ENCODE assay signal across 8 cellular contexts in the genomic region with DNA sequence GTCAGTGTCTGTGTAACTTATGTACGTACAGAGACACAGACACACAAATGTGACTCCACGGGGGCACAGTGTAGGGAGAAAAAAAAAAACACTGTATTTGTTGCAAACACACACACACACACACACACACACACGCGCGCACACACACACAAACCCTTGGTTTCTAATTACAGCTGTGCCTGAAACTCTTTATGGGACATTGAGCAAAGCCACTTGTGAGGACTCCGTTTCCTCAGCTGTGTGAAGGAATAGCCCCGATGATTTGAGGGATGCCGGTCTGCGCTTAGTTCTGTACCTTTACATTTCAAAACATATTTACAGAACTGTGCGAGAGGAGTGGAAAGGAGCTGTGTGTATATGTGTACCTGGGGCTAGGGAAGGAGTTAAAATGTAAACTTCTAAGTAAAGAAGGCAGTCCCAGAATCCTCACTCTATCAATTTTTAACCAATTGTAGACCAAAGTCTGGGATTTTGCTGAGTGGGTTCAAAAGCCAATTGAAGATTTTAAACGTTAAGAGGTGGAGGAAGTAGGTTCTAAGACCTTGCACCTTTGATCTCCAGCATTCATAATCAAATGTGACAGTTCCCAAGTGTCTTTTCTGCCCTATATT. TPM values are rescaled to one million over a fixed set of nuclear protein-coding genes. Genes with fewer than 3 reads are reported as not detected.
DNase-seq lines count a peak whose midpoint lies in the region; ATAC-seq and TF ChIP-seq lines count a peak whose summit lies in the region.

No MANE protein-coding gene starts in this region.

- TF ChIP-seq CTCF in activated B cell treated with CpG ODN at 0.5 μM for 24 hours (IDR thresholded peaks at IDR 0.05) (no peak), hepatocyte (IDR thresholded peaks at IDR 0.05; ENCODE audit: poor library complexity) (no peak), WERI-Rb-1 (IDR thresholded peaks at IDR 0.05; ENCODE audit: low read depth, low read length) (no peak)

- H3K9me3 ChIP-seq in HUES64 (ENCODE audit: insufficient read depth, low read depth, low read length) = no peaks in the 10 kb centered on the region
- H3K9me3 ChIP-seq in hepatocyte (ENCODE audit: low read depth) = no peaks in the 10 kb centered on the region
- no peaks in the 10 kb centered on the region for H3K9me3 ChIP-seq in WERI-Rb-1 (ENCODE audit: severe bottlenecking)

- no peaks in the 10 kb centered on the region for H3K36me3 ChIP-seq in HUES64 (ENCODE audit: insufficient read depth, low read length)
- no peaks in the 10 kb centered on the region for H3K36me3 ChIP-seq in hepatocyte (replicated peaks; ENCODE audit: insufficient read depth, low read depth)
- H3K36me3 ChIP-seq in WERI-Rb-1 = no peaks in the 10 kb centered on the region

- POLR2A ChIA-PET in activated B cell treated with CpG ODN at 0.5 μM for 24 hours (lab: Charles Lee) = interaction anchor here (0.6 to 8.4 kb wide), 14 partner anchors 10 to 1003 kb away, joined by 3 to 94 read pairs (median 4); a partner anchor contains a TSS

- H3K4me3 ChIP-seq in HUES64 (ENCODE audit: low read length) (peak overlapping the region; percentile 30), hepatocyte (peak overlapping the region; percentile 6), skeletal muscle cell (ENCODE audit: low read depth, low read length) (peak overlapping the region; percentile 15), WERI-Rb-1 (ENCODE audit: low read depth, low read length) (no peak overlapping the region)

- H3K27me3 ChIP-seq in HUES64 (ENCODE audit: insufficient read depth, low read length) = no peaks in the 10 kb centered on the region
- no peaks in the 10 kb centered on the region for H3K27me3 ChIP-seq in hepatocyte
- H3K27me3 ChIP-seq in WERI-Rb-1 (ENCODE audit: insufficient read depth, low read depth, severe bottlenecking) = no peaks in the 10 kb centered on the region

- peak overlapping the region; percentile 75 for H3K4me2 ChIP-seq in hepatocyte

- peak overlapping the region; percentile 75 for H3K4me3 Mint-ChIP-seq in activated B cell treated with CpG ODN at 0.5 μM for 24 hours

- no peaks in the 10 kb centered on the region for H3K9me2 ChIP-seq in hepatocyte (replicated peaks; ENCODE audit: insufficient read depth)

- H3K27ac ChIP-seq in HUES64 (ENCODE audit: low read depth, low read length) = peak overlapping the region; percentile 36; the same call in 1 of the 2 replicates
- peak overlapping the region; percentile 86 for H3K27ac ChIP-seq in hepatocyte
- no peak overlapping the region for H3K27ac ChIP-seq in WERI-Rb-1

- CTCF ChIA-PET in activated B cell treated with CpG ODN at 0.5 μM for 24 hours (lab: Charles Lee) = interaction anchor here (1.0 to 2.9 kb wide), 4 partner anchors 11 to 191 kb away, joined by 3 to 32 read pairs (median 4); no protein-coding TSS in a partner anchor

- H3K36me3 Mint-ChIP-seq in activated B cell treated with CpG ODN at 0.5 μM for 24 hours (ENCODE audit: low read depth) = peaks cover 1% of the 10 kb centered on the region

- intact Hi-C loops in activated B cell treated with CpG ODN at 0.5 μM for 24 hours (cut with micrococcal nuclease) = no loop called here

- H3K9me3 Mint-ChIP-seq in activated B cell treated with CpG ODN at 0.5 μM for 24 hours = no peaks in the 10 kb centered on the region

- H3K79me2 ChIP-seq in hepatocyte = peaks cover 8% of the 10 kb centered on the region

- WGBS in HUES64 = 78% methylated on average over 10 of the region's 11 CpGs
- WGBS in hepatocyte (ENCODE audit: low lambda C conversion rate, missing lambda C conversion rate) = 12% methylated on average over 11 of the region's 11 CpGs

- H3K27me3 Mint-ChIP-seq in activated B cell treated with CpG ODN at 0.5 μM for 24 hours = no peaks in the 10 kb centered on the region

- H4K20me1 ChIP-seq in hepatocyte (ENCODE audit: insufficient read depth, poor library complexity, severe bottlenecking) = no peaks in the 10 kb centered on the region

- H3K9ac ChIP-seq in HUES64 (ENCODE audit: low read depth, low read length) = peak overlapping the region; percentile 28; the same call in 1 of the 2 replicates

- peak overlapping the region; percentile 78 for H3K27ac Mint-ChIP-seq in activated B cell treated with CpG ODN at 0.5 μM for 24 hours

- peaks cover 46% of the 10 kb centered on the region for H3K4me1 ChIP-seq in HUES64 (ENCODE audit: insufficient read depth, low read length)
- H3K4me1 ChIP-seq in hepatocyte (ENCODE audit: insufficient read depth) = peaks cover 40% of the 10 kb centered on the region

- no peak for ATAC-seq in activated B cell treated with CpG ODN at 0.5 μM for 24 hours (ENCODE audit: low read depth)

- H3K4me1 Mint-ChIP-seq in activated B cell treated with CpG ODN at 0.5 μM for 24 hours = peaks cover 58% of the 10 kb centered on the region

- in situ Hi-C loops in KBM-7 (cut with MboI; ENCODE audit: low pct_unique_long_range_greater_than_20kb, low sequenced_read_pairs) = no loop called here

- peak overlapping the region; percentile 36 for H2AFZ ChIP-seq in hepatocyte

- DNase-seq in activated B cell treated with CpG ODN at 0.5 μM for 24 hours = no peak
- DNase-seq in hepatocyte (ENCODE audit: low spot score) = peak; percentile 53
- no peak for DNase-seq in skeletal muscle cell (ENCODE audit: low read depth)
- DNase-seq in SHP77 treated with DMSO at 0.1 percent for 48 hours (lab: John Stamatoyannopoulos, UW) = no peak
- no peak for DNase-seq in cerebellar nuclear complex (lab: John Stamatoyannopoulos, UW)
- no peak for DNase-seq in WERI-Rb-1
- DNase-seq in KBM-7 = no peak

RNA-seq across cellular contexts. Expression of a gene that starts 5.3 kb away (rescaled TPM):
- 2.3 TPM for polyA plus RNA-seq in HUES64 (2013, experiment 1 of 2)
- polyA plus RNA-seq in HUES64 (2013, experiment 2 of 2) = 3.0 TPM
- total RNA-seq in activated B cell treated with CpG ODN at 0.5 μM for 24 hours (100 and 112 TPM in 2 replicates), hepatocyte (40.3 and 46.5 TPM in 2 replicates)
- 31.9 and 32.0 TPM in 2 replicates for polyA plus RNA-seq in hepatocyte

RNA-seq across cellular contexts. Expression of a gene that starts 48.3 kb away (rescaled TPM):
- polyA plus RNA-seq in HUES64 (2013, experiment 1 of 2) = not detected
- polyA plus RNA-seq in HUES64 (2013, experiment 2 of 2) = not detected
- total RNA-seq in activated B cell treated with CpG ODN at 0.5 μM for 24 hours (not detected in 2 replicates), hepatocyte (not detected in 2 replicates)
- polyA plus RNA-seq in hepatocyte = not detected in 2 replicates
